In the genomic region with DNA sequence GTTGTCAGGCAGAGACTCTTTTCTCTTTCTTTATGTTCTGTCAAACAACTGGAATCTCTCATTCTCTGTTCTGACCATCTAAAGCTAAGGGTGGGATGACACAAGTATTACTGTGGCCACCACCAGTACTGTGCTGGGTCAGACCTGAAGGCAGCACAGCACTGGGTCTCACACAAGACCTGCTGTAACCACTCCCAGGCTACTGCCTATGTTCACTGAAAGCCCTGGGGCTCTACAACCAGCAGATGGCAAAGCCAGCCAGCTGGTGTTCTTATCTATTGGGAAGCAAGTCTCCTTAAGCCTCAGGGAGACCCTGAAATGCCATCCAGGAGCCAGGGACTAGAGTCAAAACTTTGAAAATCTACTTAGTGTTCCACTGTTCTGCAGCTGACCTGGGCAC, we compare ENCODE assay signal across 25 cellular contexts.
"Had no signal": no experiment of that assay in that cellular context is flagged by ENCODE, and none has a peak within 500 bp of the region (broad histone marks: within the 10 kb centered on the region; RNA-seq: fewer than 3 reads in every experiment).

No MANE protein-coding gene starts in this region.

- H3K9me3 ChIP-seq: breast epithelium, MG63, SJCRH30, SK-N-SH had no signal

- H3K4me1 ChIP-seq: breast epithelium, SJCRH30 had no signal

- H3K4me3 ChIP-seq: breast epithelium, MG63, SJCRH30 had no signal

- H3K27ac ChIP-seq: breast epithelium, SJCRH30 had no signal

- H3K36me3 ChIP-seq: breast epithelium, MG63, SJCRH30 had no signal

- ATAC-seq: activated CD8-positive, alpha-beta T cell treated with anti-CD3 and anti-CD28 coated beads, Interleukin-2, amount 10 ng/mL, durations not matched to agents 7 days and 5 days; Panc1 had no signal

- H3K27me3 ChIP-seq: breast epithelium, MG63, SJCRH30 had no signal

- H3K4me2 ChIP-seq: SK-N-SH had no signal

- H3K9ac ChIP-seq: SK-N-SH had no signal

- DNase-seq: activated CD4-positive, alpha-beta T cell treated with anti-CD3 and anti-CD28 coated beads for 48 hours; activated CD4-positive, alpha-beta T cell treated with anti-CD3 and anti-CD28 coated beads, Interleukin-2, amount 50 U/mL, for 4 hours; activated CD4-positive, CD25-positive, alpha-beta regulatory T cell treated with anti-CD3 and anti-CD28 coated beads, Interleukin-2, amount 50 U/mL, for 72 hours; activated CD8-positive, alpha-beta memory T cell treated with anti-CD3 and anti-CD28 coated beads, Interleukin-2, amount 50 U/mL, for 48 hours; activated CD8-positive, alpha-beta T cell treated with anti-CD3 and anti-CD28 coated beads, Interleukin-2, amount 10 ng/mL, durations not matched to agents 7 days and 5 days; activated T-cell treated with anti-CD3 and anti-CD28 coated beads, Interleukin-2, amount 50 U/mL, for 1 hour; aorta; caudate nucleus; MG63; MV-4-11; NCI-H1092 treated with DMSO at 0.1 percent for 48 hours; NCI-H1417 treated with DMSO at 0.1 percent for 48 hours; NCI-H1694; NCI-H2029; NCI-H2107; NCI-H2171 treated with DMSO at 0.1 percent for 48 hours; NCI-H226; NCI-H748 treated with DMSO at 0.1 percent for 48 hours; Right ventricle myocardium superior; RPMI8226; SJCRH30; SK-N-SH; T-helper 1 cell had no signal

- H3K9me2 ChIP-seq: SK-N-SH had no signal
